Comparison of ENCODE assay signal across 11 cellular contexts in genomic region chr3:58308728-58309127, GRCh38. TPM values are rescaled to one million over a fixed set of nuclear protein-coding genes. Genes with fewer than 3 reads are reported as not detected.
DNase-seq lines count a peak whose midpoint lies in the region; TF ChIP-seq lines count a peak whose summit lies in the region.
"Had no signal": no experiment of that assay in that cellular context is flagged by ENCODE, and none has a peak within 500 bp of the region (broad histone marks: within the 10 kb centered on the region; RNA-seq: fewer than 3 reads in every experiment).

No MANE protein-coding gene starts in this region.

- H3K4me1 Mint-ChIP-seq in HFFc6 (ENCODE audit: low read depth): peaks cover 24% of the 10 kb centered on the region
- peaks cover 27% of the 10 kb centered on the region for H3K4me1 Mint-ChIP-seq in nephron progenitor cell

- H3K27me3 Mint-ChIP-seq in HFFc6 (ENCODE audit: insufficient read depth) (peaks cover 5% of the 10 kb centered on the region), nephron progenitor cell (ENCODE audit: low read depth, poor library complexity) (peaks cover 8% of the 10 kb centered on the region)
- H3K27me3 Mint-ChIP-seq: activated B cell treated with CpG ODN at 0.5 μM for 24 hours had no signal

- peak overlapping the region; percentile 32; the same call in 1 of the 2 replicates for H3K4me3 Mint-ChIP-seq in HFFc6
- H3K4me3 Mint-ChIP-seq in nephron progenitor cell: peak overlapping the region; percentile 30
- H3K4me3 Mint-ChIP-seq: activated B cell treated with CpG ODN at 0.5 μM for 24 hours had no signal

- no peaks in the 10 kb centered on the region for H3K9me3 Mint-ChIP-seq in HFFc6
- no peaks in the 10 kb centered on the region for H3K9me3 Mint-ChIP-seq in nephron progenitor cell
- H3K9me3 Mint-ChIP-seq: activated B cell treated with CpG ODN at 0.5 μM for 24 hours had no signal

- peak overlapping the region; percentile 51 for H3K27ac Mint-ChIP-seq in HFFc6
- H3K27ac Mint-ChIP-seq in nephron progenitor cell: peak overlapping the region; percentile 88
- H3K27ac Mint-ChIP-seq: activated B cell treated with CpG ODN at 0.5 μM for 24 hours had no signal

- no peak for TF ChIP-seq CTCF in HFFc6 (IDR thresholded peaks at IDR 0.05)
- TF ChIP-seq CTCF in cardiac fibroblast (IDR thresholded peaks at IDR 0.05; ENCODE audit: low read depth, low read length): no peak
- TF ChIP-seq CTCF in nephron progenitor cell (IDR thresholded peaks at IDR 0.05): no peak

- DNase-seq in DMS 273 (lab: John Stamatoyannopoulos, UW; ENCODE audit: unreplicated experiment): peak; percentile 16
- no peak for DNase-seq in DMS 273 treated with DMSO at 0.1 percent for 48 hours (lab: John Stamatoyannopoulos, UW)
- DNase-seq in HFFc6: no peak
- peak; percentile 24 to 31 for DNase-seq in cardiac fibroblast (ENCODE audit: low read depth in 2 of 2)
- DNase-seq in nephron progenitor cell: no peak
- DNase-seq in CD1c-positive myeloid dendritic cell (ENCODE audit: extremely low spot score): no peak
- no peak for DNase-seq in epidermal melanocyte (ENCODE audit: insufficient read length, low spot score)
- DNase-seq in globus pallidus (ENCODE audit: low spot score): no peak
- DNase-seq: activated B cell treated with CpG ODN at 0.5 μM for 24 hours, OCI-M1 had no signal

- H3K36me3 Mint-ChIP-seq in HFFc6 (ENCODE audit: low read depth) (peaks cover 23% of the 10 kb centered on the region), nephron progenitor cell (ENCODE audit: low read depth) (peaks cover 36% of the 10 kb centered on the region)

- no peak overlapping the region for H3K4me3 ChIP-seq in cardiac fibroblast (replicated peaks in 1 of 2; ENCODE audit: low read depth in 2 of 2, low read length in 2 of 2)
- H3K4me3 ChIP-seq: prostate gland had no signal

RNA-seq across cellular contexts. Expression of gene HTD2, which starts 2.4 kb away (rescaled TPM):
- total RNA-seq in HFFc6 (2021; fragmentation: NEBNext Ultra II Directional; extraction: Animal tissue kit (Norgen Biotek cat#: 25700)): 1 to 10 TPM; 5.1 to 8.7 (median 6.3) TPM

RNA-seq across cellular contexts. Expression of gene RPP14, which starts 2.7 kb away (rescaled TPM):
- total RNA-seq in HFFc6 (2021; fragmentation: NEBNext Ultra II Directional; extraction: Animal tissue kit (Norgen Biotek cat#: 25700)): 10 to 100 TPM; 14.5 to 19.9 (median 16.0) TPM

RNA-seq across cellular contexts. Expression of gene PXK, which starts 24.0 kb away (rescaled TPM):
- total RNA-seq in HFFc6 (2021; fragmentation: NEBNext Ultra II Directional; extraction: Animal tissue kit (Norgen Biotek cat#: 25700)): 10 to 100 TPM; 16.3 to 25.1 (median 21.1) TPM

Comparison
In these comparisons a context has a peak if more than half of its experiments do, and no peak if none do; other contexts are left out.
1. DNase-seq: peak in DMS 273 (single experiment) and cardiac fibroblast (2 of 2); none in DMS 273 treated with DMSO at 0.1 percent for 48 hours (single experiment), HFFc6 (single experiment), nephron progenitor cell (single experiment), CD1c-positive myeloid dendritic cell (single experiment), epidermal melanocyte (single experiment) and globus pallidus (single experiment).